ENCODE assay signal across 7 cellular contexts in the genomic region with DNA sequence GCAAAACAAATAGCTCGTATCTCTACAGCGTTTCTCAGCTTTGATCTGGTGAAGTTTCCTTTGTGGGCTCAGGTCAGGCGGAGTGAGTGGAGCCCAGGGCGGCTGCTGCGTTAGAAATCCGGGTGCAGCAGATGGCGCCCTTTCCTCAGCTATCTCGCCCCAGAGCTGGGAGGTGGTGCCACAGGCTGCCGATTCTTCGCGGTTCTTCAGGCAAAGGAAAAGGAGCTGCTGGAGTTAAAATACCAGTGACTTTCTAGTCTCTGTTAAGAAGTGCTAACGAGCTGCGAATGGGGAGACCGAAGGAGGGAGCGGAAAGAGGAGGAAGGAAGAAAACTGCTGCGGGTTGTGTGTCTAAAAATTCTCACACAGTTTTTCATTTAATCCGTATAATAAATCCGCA.
A peak's percentile ranks its signal among the peaks of the same experiment; 100 is the strongest.
DNase-seq lines count a peak whose midpoint lies in the region; ATAC-seq and TF ChIP-seq lines count a peak whose summit lies in the region.

No MANE protein-coding gene starts in this region.

- no peak overlapping the region for H3K4me3 Mint-ChIP-seq in activated CD8-positive, alpha-beta memory T cell treated with anti-CD3 and anti-CD28 coated beads, Interleukin-2, amount 10 ng/mL, durations not matched to agents 7 days and 5 days
- peak overlapping the region; percentile 67 for H3K4me3 Mint-ChIP-seq in natural killer cell

- peaks cover 4% of the 10 kb centered on the region for H3K4me1 Mint-ChIP-seq in activated CD8-positive, alpha-beta memory T cell treated with anti-CD3 and anti-CD28 coated beads, Interleukin-2, amount 10 ng/mL, durations not matched to agents 7 days and 5 days
- peaks cover 7 to 16% of the 10 kb centered on the region in 2 donors for H3K4me1 Mint-ChIP-seq in natural killer cell

- no peak overlapping the region for H3K27ac Mint-ChIP-seq in activated CD8-positive, alpha-beta memory T cell treated with anti-CD3 and anti-CD28 coated beads, Interleukin-2, amount 10 ng/mL, durations not matched to agents 7 days and 5 days
- peak overlapping the region in 1 of 2 donors; percentile 70 for H3K27ac Mint-ChIP-seq in natural killer cell

- TF ChIP-seq CTCF in natural killer cell (IDR thresholded peaks at IDR 0.05), result peak; percentile 26

- DNase-seq in NCI-H82 treated with DMSO at 0.1 percent for 48 hours (lab: John Stamatoyannopoulos, UW; ENCODE audit: unreplicated experiment) (peak; percentile 21), erythroblast (lab: John Stamatoyannopoulos, UW) (peak; percentile 68 to 78), natural killer cell (peak; percentile 27)
- DNase-seq in activated CD8-positive, alpha-beta memory T cell treated with anti-CD3 and anti-CD28 coated beads, Interleukin-2, amount 10 ng/mL, durations not matched to agents 7 days and 5 days, result peak; percentile 71
- DNase-seq in stimulated activated naive CD4-positive, alpha-beta T cell (lab: John Stamatoyannopoulos, UW), result peak; percentile 25 to 61 (median 44)

- ATAC-seq in GM18505 (IDR thresholded peaks at IDR 0.05; ENCODE audit: unreplicated experiment), result peak; percentile 97
- peak; percentile 89 for ATAC-seq in HG02840 (IDR thresholded peaks at IDR 0.05; ENCODE audit: low FRiP score, unreplicated experiment)
- peak; percentile 86 for ATAC-seq in activated CD8-positive, alpha-beta memory T cell treated with anti-CD3 and anti-CD28 coated beads, Interleukin-2, amount 10 ng/mL, durations not matched to agents 7 days and 5 days
- peak; percentile 54 to 84 (median 61) for ATAC-seq in natural killer cell

- TF ChIP-seq POLR2A in GM18505 (IDR thresholded peaks at IDR 0.05; ENCODE audit: borderline replicate concordance, extremely low read depth, insufficient read depth, insufficient read length) (no peak), erythroblast (IDR thresholded peaks at IDR 0.05; ENCODE audit: low read length) (no peak)

- H3K36me3 Mint-ChIP-seq in activated CD8-positive, alpha-beta memory T cell treated with anti-CD3 and anti-CD28 coated beads, Interleukin-2, amount 10 ng/mL, durations not matched to agents 7 days and 5 days, result no peaks in the 10 kb centered on the region
- no peaks in the 10 kb centered on the region for H3K36me3 Mint-ChIP-seq in natural killer cell

- intact Hi-C loops in natural killer cell (cut with micrococcal nuclease), result no loop called here

- H3K27me3 Mint-ChIP-seq in activated CD8-positive, alpha-beta memory T cell treated with anti-CD3 and anti-CD28 coated beads, Interleukin-2, amount 10 ng/mL, durations not matched to agents 7 days and 5 days, result peaks cover 28% of the 10 kb centered on the region
- H3K27me3 Mint-ChIP-seq in natural killer cell (ENCODE audit: low read depth in 2 of 2), result peaks cover 12 to 32% of the 10 kb centered on the region in 2 donors

- H3K9me3 Mint-ChIP-seq in activated CD8-positive, alpha-beta memory T cell treated with anti-CD3 and anti-CD28 coated beads, Interleukin-2, amount 10 ng/mL, durations not matched to agents 7 days and 5 days (ENCODE audit: low read depth), result no peaks in the 10 kb centered on the region
- H3K9me3 Mint-ChIP-seq in natural killer cell, result no peaks in the 10 kb centered on the region

- CTCF ChIA-PET in activated CD8-positive, alpha-beta memory T cell treated with anti-CD3 and anti-CD28 coated beads, Interleukin-2, amount 10 ng/mL, durations not matched to agents 7 days and 5 days (lab: Charles Lee), result interaction anchor here (0.7 to 1.7 kb wide), 9 partner anchors 9 to 610 kb away, joined by 3 to 12 read pairs (median 4); no protein-coding TSS in a partner anchor

Comparison
In these comparisons a context has a peak if more than half of its experiments do, and no peak if none do; other contexts are left out.
1. Peak in every context shown above with its lines: DNase-seq and ATAC-seq.
2. DNase-seq: peak in every context shown above with its lines; median percentile 73 in erythroblast; 71 in activated CD8-positive, alpha-beta memory T cell treated with anti-CD3 and anti-CD28 coated beads, Interleukin-2, amount 10 ng/mL, durations not matched to agents 7 days and 5 days; 44 in stimulated activated naive CD4-positive, alpha-beta T cell; 27 in natural killer cell; 21 in NCI-H82 treated with DMSO at 0.1 percent for 48 hours.